8 cellular contexts compared by ENCODE assay signal in genomic region chr1:156657971-156658319, GRCh38. TPM values are rescaled to one million over a fixed set of nuclear protein-coding genes. Genes with fewer than 3 reads are reported as not detected.
DNase-seq lines count a peak whose midpoint lies in the region; ATAC-seq lines count a peak whose summit lies in the region.
"Had no signal": no experiment of that assay in that cellular context is flagged by ENCODE, and none has a peak within 500 bp of the region (broad histone marks: within the 10 kb centered on the region; RNA-seq: fewer than 3 reads in every experiment).

No MANE protein-coding gene starts in this region.

- H3K4me1 Mint-ChIP-seq in activated naive CD4-positive, alpha-beta T cell treated with anti-CD3 and anti-CD28 coated beads, Interleukin-2, amount 10 ng/mL, durations not matched to agents 7 days and 5 days: peaks cover 55% of the 10 kb centered on the region
- peaks cover 52% of the 10 kb centered on the region for H3K4me1 Mint-ChIP-seq in central memory CD8-positive, alpha-beta T cell

- H3K27ac Mint-ChIP-seq in activated naive CD4-positive, alpha-beta T cell treated with anti-CD3 and anti-CD28 coated beads, Interleukin-2, amount 10 ng/mL, durations not matched to agents 7 days and 5 days: peak overlapping the region; percentile 66
- H3K27ac Mint-ChIP-seq in activated naive CD4-positive, alpha-beta T cell treated with anti-CD3 and anti-CD28 coated beads, Interleukin-2, amount 50 U/mL, for 72 hours: no peak overlapping the region
- H3K27ac Mint-ChIP-seq in central memory CD8-positive, alpha-beta T cell (ENCODE audit: low read depth): peak overlapping the region; percentile 45

- peak overlapping the region; percentile 9 for H3K4me3 Mint-ChIP-seq in activated naive CD4-positive, alpha-beta T cell treated with anti-CD3 and anti-CD28 coated beads, Interleukin-2, amount 10 ng/mL, durations not matched to agents 7 days and 5 days
- H3K4me3 Mint-ChIP-seq in central memory CD8-positive, alpha-beta T cell: peak overlapping the region; percentile 82

- no peak for DNase-seq in activated naive CD4-positive, alpha-beta T cell treated with anti-CD3 and anti-CD28 coated beads, Interleukin-2, amount 10 ng/mL, durations not matched to agents 7 days and 5 days
- DNase-seq in activated naive CD4-positive, alpha-beta T cell treated with anti-CD3 and anti-CD28 coated beads, Interleukin-2, amount 50 U/mL, for 72 hours (ENCODE audit: low spot score in 2 of 2): no peak
- DNase-seq in central memory CD8-positive, alpha-beta T cell (ENCODE audit: low spot score in 2 of 2): no peak
- DNase-seq in superior temporal gyrus (ENCODE audit: extremely low spot score): peak; percentile 14
- DNase-seq in GM19238 (ENCODE audit: insufficient read length, low spot score): no peak

- ATAC-seq in activated naive CD4-positive, alpha-beta T cell treated with anti-CD3 and anti-CD28 coated beads, Interleukin-2, amount 50 U/mL, for 72 hours: no peak
- no peak for ATAC-seq in central memory CD8-positive, alpha-beta T cell (replicated peaks; ENCODE audit: extremely low read depth, poor library complexity, severe bottlenecking)
- no peak for ATAC-seq in HG02642 (IDR thresholded peaks at IDR 0.05; ENCODE audit: poor library complexity, unreplicated experiment)

- CTCF ChIA-PET in activated naive CD4-positive, alpha-beta T cell treated with anti-CD3 and anti-CD28 coated beads, Interleukin-2, amount 10 ng/mL, durations not matched to agents 7 days and 5 days (lab: Charles Lee): interaction anchor here (0.7 to 8.7 kb wide), 16 partner anchors 9 to 75 kb away, joined by 3 to 264 read pairs (median 6); partner anchors contain the start of genes CRABP2, HAPLN2 and NES

- no peaks in the 10 kb centered on the region for H3K9me3 Mint-ChIP-seq in activated naive CD4-positive, alpha-beta T cell treated with anti-CD3 and anti-CD28 coated beads, Interleukin-2, amount 10 ng/mL, durations not matched to agents 7 days and 5 days
- no peaks in the 10 kb centered on the region for H3K9me3 Mint-ChIP-seq in activated naive CD4-positive, alpha-beta T cell treated with anti-CD3 and anti-CD28 coated beads, Interleukin-2, amount 50 U/mL, for 72 hours
- H3K9me3 Mint-ChIP-seq in central memory CD8-positive, alpha-beta T cell: no peaks in the 10 kb centered on the region

- no peaks in the 10 kb centered on the region for H3K36me3 Mint-ChIP-seq in activated naive CD4-positive, alpha-beta T cell treated with anti-CD3 and anti-CD28 coated beads, Interleukin-2, amount 10 ng/mL, durations not matched to agents 7 days and 5 days
- no peaks in the 10 kb centered on the region for H3K36me3 Mint-ChIP-seq in activated naive CD4-positive, alpha-beta T cell treated with anti-CD3 and anti-CD28 coated beads, Interleukin-2, amount 50 U/mL, for 72 hours
- H3K36me3 Mint-ChIP-seq in central memory CD8-positive, alpha-beta T cell (ENCODE audit: insufficient read depth): peaks cover 7% of the 10 kb centered on the region

- peaks cover 84% of the 10 kb centered on the region for H3K27me3 Mint-ChIP-seq in activated naive CD4-positive, alpha-beta T cell treated with anti-CD3 and anti-CD28 coated beads, Interleukin-2, amount 10 ng/mL, durations not matched to agents 7 days and 5 days
- H3K27me3 Mint-ChIP-seq in central memory CD8-positive, alpha-beta T cell: peaks cover 48% of the 10 kb centered on the region

RNA-seq across cellular contexts. Expression of gene BCAN, which starts 16.0 kb away (rescaled TPM):
- total RNA-seq in activated naive CD4-positive, alpha-beta T cell treated with anti-CD3 and anti-CD28 coated beads, Interleukin-2, amount 50 U/mL, for 72 hours: not detected
- total RNA-seq: lung microvascular endothelial cell had no signal

RNA-seq across cellular contexts. Expression of gene NES, which starts 19.3 kb away (rescaled TPM):
- not detected for total RNA-seq in activated naive CD4-positive, alpha-beta T cell treated with anti-CD3 and anti-CD28 coated beads, Interleukin-2, amount 50 U/mL, for 72 hours

RNA-seq across cellular contexts. Expression of gene HAPLN2, which starts 38.7 kb away (rescaled TPM):
- 1 to 10 TPM in 1 of 2 donors, not detected in 1; 3.8 TPM for total RNA-seq in activated naive CD4-positive, alpha-beta T cell treated with anti-CD3 and anti-CD28 coated beads, Interleukin-2, amount 50 U/mL, for 72 hours
- total RNA-seq: lung microvascular endothelial cell, SK-MEL-5 had no signal

RNA-seq across cellular contexts. Expression of gene CRABP2, which starts 47.4 kb away (rescaled TPM):
- 1 to 10 TPM; 1.6 to 2.3 TPM for total RNA-seq in activated naive CD4-positive, alpha-beta T cell treated with anti-CD3 and anti-CD28 coated beads, Interleukin-2, amount 50 U/mL, for 72 hours
- total RNA-seq: lung microvascular endothelial cell had no signal

RNA-seq across cellular contexts. Expression of gene GPATCH4, which starts 56.7 kb away (rescaled TPM):
- total RNA-seq in activated naive CD4-positive, alpha-beta T cell treated with anti-CD3 and anti-CD28 coated beads, Interleukin-2, amount 50 U/mL, for 72 hours: 10 to 100 TPM; 26.1 to 35.8 TPM

Comparison
In these comparisons a context has a peak if more than half of its experiments do, and no peak if none do; other contexts are left out.
1. H3K27ac Mint-ChIP-seq: peak in activated naive CD4-positive, alpha-beta T cell treated with anti-CD3 and anti-CD28 coated beads, Interleukin-2, amount 10 ng/mL, durations not matched to agents 7 days and 5 days (single experiment) and central memory CD8-positive, alpha-beta T cell (single experiment); none in activated naive CD4-positive, alpha-beta T cell treated with anti-CD3 and anti-CD28 coated beads, Interleukin-2, amount 50 U/mL, for 72 hours (0 of 2).